Comparison of ENCODE assay signal across 20 cellular contexts in the genomic region with DNA sequence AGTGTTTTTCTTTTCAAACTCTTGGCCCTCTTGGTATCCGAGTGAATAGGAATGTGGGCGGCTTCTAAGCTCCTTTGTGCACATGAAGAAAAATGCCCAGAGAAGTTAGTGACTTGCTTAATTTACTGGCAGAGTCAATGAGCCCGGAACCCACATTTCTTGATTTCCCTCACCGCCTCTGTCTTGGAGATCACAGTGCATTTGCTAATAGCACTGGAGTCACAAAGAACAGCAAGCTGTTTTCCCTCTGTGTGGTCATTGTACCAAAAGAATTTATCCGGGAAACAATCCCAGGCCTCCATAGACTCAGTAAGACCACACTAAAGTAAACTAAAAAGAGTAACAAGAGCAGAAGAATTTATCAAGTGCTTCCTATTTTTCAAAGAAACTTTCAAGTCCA. TPM values are rescaled to one million over a fixed set of nuclear protein-coding genes. Genes with fewer than 3 reads are reported as not detected.
A peak's percentile ranks its signal among the peaks of the same experiment; 100 is the strongest.
DNase-seq lines count a peak whose midpoint lies in the region; ATAC-seq and TF ChIP-seq lines count a peak whose summit lies in the region.
"Had no signal": no experiment of that assay in that cellular context is flagged by ENCODE, and none has a peak within 500 bp of the region (broad histone marks: within the 10 kb centered on the region; RNA-seq: fewer than 3 reads in every experiment).

No MANE protein-coding gene starts in this region.

- H3K9me3 ChIP-seq in lung (ENCODE audit: control insufficient read depth in 2 of 2, insufficient read depth in 1 of 2, low read length in 1 of 2) (no peaks in the 10 kb centered on the region), stomach (no peaks in the 10 kb centered on the region), neuronal stem cell (replicated peaks in 1 of 2; ENCODE audit: control insufficient read depth in 2 of 2, insufficient read depth in 1 of 2, low read depth in 1 of 2, low read length in 2 of 2) (peaks cover 4 to 15% of the 10 kb centered on the region in 2 donors)
- H3K9me3 ChIP-seq: colonic mucosa, spleen, vagina had no signal

- no peak overlapping the region for H3K23ac ChIP-seq in neuronal stem cell (ENCODE audit: low read depth, low read length, poor library complexity)

- no peak overlapping the region for H3K4me2 ChIP-seq in neuronal stem cell (ENCODE audit: insufficient read depth, low read length, poor library complexity, severe bottlenecking)

- no peak overlapping the region for H2BK12ac ChIP-seq in neuronal stem cell (ENCODE audit: low read length)

- H3K9me3 Mint-ChIP-seq in brain: peaks cover 3 to 14% (median 10%) of the 10 kb centered on the region in 5 experiments
- H3K9me3 Mint-ChIP-seq: stimulated activated memory B cell treated with anti-CD40 and anti-IgM and Interleukin-4, amounts not matched to agents 10 μg/mL and 1 μg/mL and 100 μg/mL, for 72 hours had no signal

- H2AFZ ChIP-seq in neuronal stem cell (ENCODE audit: low read length): no peak overlapping the region

- peak; percentile 50 for ATAC-seq in lung (ENCODE audit: insufficient read depth, low FRiP score)
- no peak for ATAC-seq in GM18519 (IDR thresholded peaks at IDR 0.05; ENCODE audit: low FRiP score, unreplicated experiment)
- ATAC-seq in GM18861 (IDR thresholded peaks at IDR 0.05; ENCODE audit: unreplicated experiment): no peak
- ATAC-seq: stimulated activated memory B cell treated with anti-CD40 and anti-IgM and Interleukin-4, amounts not matched to agents 10 μg/mL and 1 μg/mL and 100 μg/mL, for 72 hours had no signal

- no peak for TF ChIP-seq POLR2A in stomach (IDR thresholded peaks at IDR 0.05)

- H3K27ac ChIP-seq in lung (ENCODE audit: low read depth in 1 of 2, low read length in 1 of 2) (no peak overlapping the region), stomach (peak overlapping the region in 4 of 5 donors; percentile 56 to 69 (median 62)), neuronal stem cell (replicated peaks; ENCODE audit: low read length) (no peak overlapping the region)
- H3K27ac ChIP-seq: colonic mucosa, spleen, vagina had no signal

- no peaks in the 10 kb centered on the region for H3K27me3 ChIP-seq in lung (ENCODE audit: control insufficient read depth, insufficient read depth)
- no peaks in the 10 kb centered on the region for H3K27me3 ChIP-seq in stomach
- no peaks in the 10 kb centered on the region for H3K27me3 ChIP-seq in neuronal stem cell (ENCODE audit: control insufficient read depth in 3 of 3, insufficient read depth in 3 of 3, low read depth in 1 of 3, low read length in 3 of 3)
- H3K27me3 ChIP-seq: colonic mucosa, spleen, vagina had no signal

- WGBS in lung, 2 donors: 74 to 87% methylated on average over 5 of the region's 5 CpGs
- WGBS in stomach, 5 donors: 59 to 77% (median 71%) methylated on average over 5 of the region's 5 CpGs
- no CpG with 5 or more reads among the region's 5 CpGs for WGBS in neuronal stem cell (ENCODE audit: extremely low coverage in 2 of 2, insufficient read length in 2 of 2, insufficient replicate concordance in 1 of 2), 2 donors

- H3K27ac Mint-ChIP-seq in brain: peak overlapping the region in 4 of 5 experiments; percentile 5 to 93 (median 84)
- H3K27ac Mint-ChIP-seq: activated CD4-positive, alpha-beta memory T cell treated with anti-CD3 and anti-CD28 coated beads, Interleukin-2, amount 10 ng/mL, durations not matched to agents 7 days and 5 days; stimulated activated memory B cell treated with anti-CD40 and anti-IgM and Interleukin-4, amounts not matched to agents 10 μg/mL and 1 μg/mL and 100 μg/mL, for 72 hours had no signal

- no peak for TF ChIP-seq EP300 in stomach (IDR thresholded peaks at IDR 0.05)

- peaks cover 21% of the 10 kb centered on the region for H3K36me3 Mint-ChIP-seq in brain
- H3K36me3 Mint-ChIP-seq: stimulated activated memory B cell treated with anti-CD40 and anti-IgM and Interleukin-4, amounts not matched to agents 10 μg/mL and 1 μg/mL and 100 μg/mL, for 72 hours had no signal

- no peak overlapping the region for H3K4me3 ChIP-seq in lung
- H3K4me3 ChIP-seq in stomach: no peak overlapping the region
- no peak overlapping the region for H3K4me3 ChIP-seq in neuronal stem cell (ENCODE audit: low read length in 2 of 2)
- H3K4me3 ChIP-seq: colonic mucosa, spleen, vagina had no signal

- no peak overlapping the region for H2AK5ac ChIP-seq in neuronal stem cell (ENCODE audit: low read depth, low read length)

- H4K8ac ChIP-seq in neuronal stem cell (ENCODE audit: low read depth, low read length): no peak overlapping the region

- H3K4me3 Mint-ChIP-seq in brain: peak overlapping the region in 1 of 5 experiments; percentile 2
- H3K4me3 Mint-ChIP-seq: activated CD4-positive, alpha-beta memory T cell treated with anti-CD3 and anti-CD28 coated beads, Interleukin-2, amount 10 ng/mL, durations not matched to agents 7 days and 5 days; stimulated activated memory B cell treated with anti-CD40 and anti-IgM and Interleukin-4, amounts not matched to agents 10 μg/mL and 1 μg/mL and 100 μg/mL, for 72 hours had no signal

- H3K9ac ChIP-seq in neuronal stem cell (ENCODE audit: low read depth, low read length, poor library complexity): no peak overlapping the region

- H3K4me1 Mint-ChIP-seq in brain: peaks cover 39% of the 10 kb centered on the region
- H3K4me1 Mint-ChIP-seq: activated CD4-positive, alpha-beta memory T cell treated with anti-CD3 and anti-CD28 coated beads, Interleukin-2, amount 10 ng/mL, durations not matched to agents 7 days and 5 days; stimulated activated memory B cell treated with anti-CD40 and anti-IgM and Interleukin-4, amounts not matched to agents 10 μg/mL and 1 μg/mL and 100 μg/mL, for 72 hours had no signal

- H3K18ac ChIP-seq in neuronal stem cell (ENCODE audit: low read length): no peak overlapping the region

- H3K79me1 ChIP-seq in neuronal stem cell (ENCODE audit: low read depth, low read length): peaks cover 5% of the 10 kb centered on the region

- intact Hi-C loops in stomach (cut with DNase I; ENCODE audit: low total_unique reads): no loop called here

- in situ Hi-C loops in G401 (cut with HindIII; ENCODE audit: low sequenced_read_pairs): no loop called here

- DNase-seq in G401 (ENCODE audit: low spot score) (peak; percentile 34), lung (ENCODE audit: low spot score) (no peak), stomach (no peak), neuronal stem cell (ENCODE audit: low spot score) (no peak)
- no peak for DNase-seq in stimulated activated CD8-positive, alpha-beta memory T cell treated with anti-CD3 and anti-CD28 coated beads, Interleukin-4, amount 100 ng/mL, for 48 hours
- DNase-seq: activated CD4-positive, alpha-beta memory T cell treated with anti-CD3 and anti-CD28 coated beads, Interleukin-2, amount 10 ng/mL, durations not matched to agents 7 days and 5 days; AML-193; Calu3; colonic mucosa; HCEC 1CT; Kasumi-1; NCI-H1417 treated with DMSO at 0.1 percent for 48 hours; occipital lobe; spleen; SW 1271 had no signal

- H2BK120ac ChIP-seq in neuronal stem cell (ENCODE audit: low read depth, low read length): no peak overlapping the region

- no peak overlapping the region for H4K91ac ChIP-seq in neuronal stem cell (ENCODE audit: low read depth, low read length, poor library complexity)

- no peak overlapping the region for H2BK5ac ChIP-seq in neuronal stem cell (ENCODE audit: low read length)

- H2BK15ac ChIP-seq in neuronal stem cell (ENCODE audit: low read length): no peak overlapping the region

- no peaks in the 10 kb centered on the region for H3K36me3 ChIP-seq in lung (ENCODE audit: control insufficient read depth in 2 of 2, insufficient read depth in 2 of 2, low read length in 2 of 2)
- H3K36me3 ChIP-seq in stomach: peaks cover 0 to 4% (median 0%) of the 10 kb centered on the region in 4 donors
- H3K36me3 ChIP-seq in neuronal stem cell (replicated peaks in 1 of 2; ENCODE audit: control insufficient read depth in 2 of 2, insufficient read depth in 2 of 2, low read length in 2 of 2): peaks cover 4 to 11% of the 10 kb centered on the region in 2 donors
- H3K36me3 ChIP-seq: colonic mucosa, spleen, vagina had no signal

- H3K4me1 ChIP-seq in lung (ENCODE audit: control insufficient read depth in 2 of 2, insufficient read depth in 2 of 2, low read length in 2 of 2) (no peaks in the 10 kb centered on the region), stomach (peaks cover 0 to 61% (median 24%) of the 10 kb centered on the region in 4 donors), neuronal stem cell (ENCODE audit: control insufficient read depth in 2 of 2, insufficient read depth in 1 of 2, low read depth in 1 of 2, low read length in 2 of 2) (peaks cover 4 to 7% of the 10 kb centered on the region in 2 donors)
- H3K4me1 ChIP-seq: colonic mucosa, spleen had no signal

- H3K27me3 Mint-ChIP-seq in brain: no peaks in the 10 kb centered on the region
- H3K27me3 Mint-ChIP-seq: activated CD4-positive, alpha-beta memory T cell treated with anti-CD3 and anti-CD28 coated beads, Interleukin-2, amount 10 ng/mL, durations not matched to agents 7 days and 5 days; stimulated activated memory B cell treated with anti-CD40 and anti-IgM and Interleukin-4, amounts not matched to agents 10 μg/mL and 1 μg/mL and 100 μg/mL, for 72 hours had no signal

- H3K4ac ChIP-seq in neuronal stem cell (ENCODE audit: low read length): no peak overlapping the region

- H3K14ac ChIP-seq in neuronal stem cell (ENCODE audit: low read length): no peak overlapping the region

- no peak for TF ChIP-seq CTCF in brain (conservative IDR thresholded peaks at IDR 0.05)
- no peak for TF ChIP-seq CTCF in lung (IDR thresholded peaks at IDR 0.05; ENCODE audit: control extremely low read depth, extremely low read depth)
- TF ChIP-seq CTCF in stomach (IDR thresholded peaks at IDR 0.05): no peak

RNA-seq across cellular contexts. Expression of a gene that starts 18.9 kb away (rescaled TPM):
- total RNA-seq in G401 (2014; rRNA removed; shearing (Covaris generic)): 0.43 and 3.1 TPM in 2 replicates
- polyA plus RNA-seq in brain (ENCODE audit: insufficient read depth, low read depth, low replicate concordance): 0.95 TPM
- total RNA-seq in lung: 10 to 100 TPM; 13.4 to 35.2 TPM
- 1 to 10 TPM; 3.8 to 7.7 TPM for polyA plus RNA-seq in lung
- total RNA-seq in stomach: 100 to 1,000 TPM in 1 of 5 donors, 10 to 100 TPM in 4; 12.7 to 116 (median 41.4) TPM
- 1 to 10 TPM; 5.5 to 6.9 (median 5.7) TPM for polyA plus RNA-seq in stomach
- polyA plus RNA-seq in neuronal stem cell (2013, experiment 1 of 2): 14.4 TPM
- 15.1 TPM for polyA plus RNA-seq in neuronal stem cell (2013, experiment 2 of 2)

Comparison
In these comparisons a context has a peak if more than half of its experiments do, and no peak if none do; other contexts are left out.
1. H3K27ac ChIP-seq: peak in stomach (4 of 5); none in lung (0 of 2) and neuronal stem cell (single experiment).